In the genomic region with DNA sequence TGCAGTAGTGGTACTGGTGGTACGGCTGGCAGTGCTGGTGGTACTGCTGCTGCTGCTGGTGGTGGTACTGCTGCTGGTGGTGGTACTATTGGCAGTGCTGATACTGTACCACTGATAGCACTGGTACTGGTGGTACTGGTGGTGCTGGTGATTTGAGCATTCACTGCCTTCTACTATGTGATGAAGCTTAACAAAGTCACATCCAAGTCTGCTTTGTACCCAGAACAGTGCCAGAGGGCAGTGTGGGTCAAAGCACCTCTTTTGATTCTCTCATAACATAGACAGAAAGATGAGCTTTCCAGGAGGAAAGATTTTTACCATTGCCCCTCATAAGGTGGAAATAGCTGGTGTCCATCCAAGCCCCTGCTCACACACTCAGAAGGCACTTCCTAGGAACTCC, we compare ENCODE assay signal across 17 cellular contexts. TPM values are rescaled to one million over a fixed set of nuclear protein-coding genes. Genes with fewer than 3 reads are reported as not detected.
DNase-seq lines count a peak whose midpoint lies in the region; ATAC-seq, FAIRE-seq and TF ChIP-seq lines count a peak whose summit lies in the region.
"Had no signal": no experiment of that assay in that cellular context is flagged by ENCODE, and none has a peak within 500 bp of the region (broad histone marks: within the 10 kb centered on the region; RNA-seq: fewer than 3 reads in every experiment).

No MANE protein-coding gene starts in this region.

- BruUV-seq in PC-3 (replicated peaks; lab: Mats Ljungman, UMichigan), result no TSS peak

- FAIRE-seq in D721Med (lab: Jason Lieb, UNC), result no peak

- H3K4me1 ChIP-seq in HUES48 (ENCODE audit: control insufficient read depth, insufficient read depth, low read length), result peaks cover 24% of the 10 kb centered on the region
- H3K4me1 ChIP-seq in ascending aorta, result peaks cover 20 to 44% of the 10 kb centered on the region in 2 donors
- H3K4me1 ChIP-seq in mesodermal cell (ENCODE audit: control insufficient read depth, insufficient read depth, low read length, poor library complexity, severe bottlenecking), result peaks cover 25% of the 10 kb centered on the region
- H3K4me1 ChIP-seq in PC-3 (ENCODE audit: insufficient read depth, low read length), result no peaks in the 10 kb centered on the region

- no peaks in the 10 kb centered on the region for H3K79me2 ChIP-seq in PC-3 (ENCODE audit: low read length)

- H3K9me3 Mint-ChIP-seq in activated naive CD4-positive, alpha-beta T cell treated with anti-CD3 and anti-CD28 coated beads, Interleukin-2, amount 50 U/mL, for 72 hours, result no peaks in the 10 kb centered on the region

- H4K20me1 ChIP-seq in PC-3 (ENCODE audit: low read length), result no peaks in the 10 kb centered on the region

- no peaks in the 10 kb centered on the region for H3K36me3 Mint-ChIP-seq in activated naive CD4-positive, alpha-beta T cell treated with anti-CD3 and anti-CD28 coated beads, Interleukin-2, amount 50 U/mL, for 72 hours
- H3K36me3 Mint-ChIP-seq: CD14-positive monocyte had no signal

- H3K27me3 ChIP-seq in HUES48 (ENCODE audit: control insufficient read depth, insufficient read depth, low read length) (no peaks in the 10 kb centered on the region), ascending aorta (no peaks in the 10 kb centered on the region), PC-3 (ENCODE audit: low read length) (no peaks in the 10 kb centered on the region)

- H3K4me3 ChIP-seq in HUES48 (ENCODE audit: low read depth, low read length), result no peak overlapping the region
- H3K4me3 ChIP-seq in ascending aorta, result no peak overlapping the region
- no peak overlapping the region for H3K4me3 ChIP-seq in mesodermal cell (ENCODE audit: extremely low read depth, insufficient read depth, low read length, poor library complexity, severe bottlenecking)
- no peak overlapping the region for H3K4me3 ChIP-seq in PC-3 (ENCODE audit: low read length)

- H3K36me3 ChIP-seq in HUES48 (ENCODE audit: control insufficient read depth, insufficient read depth, low read length), result no peaks in the 10 kb centered on the region
- H3K36me3 ChIP-seq in ascending aorta, result no peaks in the 10 kb centered on the region
- no peaks in the 10 kb centered on the region for H3K36me3 ChIP-seq in mesodermal cell (ENCODE audit: control insufficient read depth, insufficient read depth, low read length)
- no peaks in the 10 kb centered on the region for H3K36me3 ChIP-seq in PC-3 (ENCODE audit: low read depth, low read length)

- no peak overlapping the region for H3K4me2 ChIP-seq in PC-3 (ENCODE audit: low read length)

- no peaks in the 10 kb centered on the region for H3F3A ChIP-seq in PC-3 (ENCODE audit: low read length, unreplicated experiment)

- H3K9me3 ChIP-seq in HUES48 (ENCODE audit: control insufficient read depth, insufficient read depth, low read length), result no peaks in the 10 kb centered on the region
- H3K9me3 ChIP-seq in ascending aorta, result no peaks in the 10 kb centered on the region
- H3K9me3 ChIP-seq in mesodermal cell (ENCODE audit: control insufficient read depth, low read length), result no peaks in the 10 kb centered on the region
- H3K9me3 ChIP-seq in PC-3 (ENCODE audit: low read length), result no peaks in the 10 kb centered on the region

- no peak overlapping the region for H3K27ac Mint-ChIP-seq in activated naive CD4-positive, alpha-beta T cell treated with anti-CD3 and anti-CD28 coated beads, Interleukin-2, amount 50 U/mL, for 72 hours
- H3K27ac Mint-ChIP-seq: CD14-positive monocyte had no signal

- peak overlapping the region; percentile 17 for H3K27ac ChIP-seq in HUES48 (ENCODE audit: low read depth, low read length)
- H3K27ac ChIP-seq in ascending aorta, result peak overlapping the region; percentile 70 to 77
- H3K27ac ChIP-seq in mesodermal cell (ENCODE audit: low read depth, low read length, severe bottlenecking), result peak overlapping the region; percentile 16
- no peak overlapping the region for H3K27ac ChIP-seq in PC-3 (ENCODE audit: low read length)

- peak; percentile 1 for TF ChIP-seq CTCF in D721Med (IDR thresholded peaks at IDR 0.05; ENCODE audit: insufficient read depth, missing control alignments)
- peak in 1 of 3 experiments; percentile 11 for TF ChIP-seq CTCF in ascending aorta (IDR thresholded peaks at IDR 0.05)
- no peak for TF ChIP-seq CTCF in PC-3 (conservative IDR thresholded peaks at IDR 0.05; ENCODE audit: low read depth, low read length)

- CTCF ChIA-PET in PC-3 (lab: Charles Lee), result no interaction called here

- intact Hi-C loops in ascending aorta (cut with DNase I), result loop anchor here (2.0 kb wide), 2 partner anchors 83 to 117 kb away; no protein-coding TSS in a partner anchor
- intact Hi-C loops in PC-3 (cut with micrococcal nuclease), result no loop called here

- no peak overlapping the region for H3K9ac ChIP-seq in HUES48 (ENCODE audit: low read depth, low read length)
- H3K9ac ChIP-seq in PC-3 (ENCODE audit: low read length), result no peak overlapping the region

- H2AFZ ChIP-seq in PC-3 (ENCODE audit: low read length), result no peak overlapping the region

- ATAC-seq in HG03469 (IDR thresholded peaks at IDR 0.05; ENCODE audit: unreplicated experiment), result no peak
- ATAC-seq in activated naive CD4-positive, alpha-beta T cell treated with anti-CD3 and anti-CD28 coated beads, Interleukin-2, amount 50 U/mL, for 72 hours, result no peak
- ATAC-seq in PC-3, result no peak

- POLR2A ChIA-PET in PC-3 (lab: Charles Lee; ENCODE audit: unreplicated experiment), result no interaction called here

- DNase-seq in D721Med (ENCODE audit: insufficient read length, low spot score), result no peak
- DNase-seq in ascending aorta (ENCODE audit: low spot score in 2 of 2), result no peak
- DNase-seq in activated naive CD4-positive, alpha-beta T cell treated with anti-CD3 and anti-CD28 coated beads, Interleukin-2, amount 50 U/mL, for 72 hours (ENCODE audit: low spot score in 2 of 2), result no peak
- no peak for DNase-seq in NCI-H1436 treated with DMSO at 0.1 percent for 48 hours (lab: John Stamatoyannopoulos, UW)
- DNase-seq in PC-3, result no peak
- DNase-seq: AML-193, H7, IMR-90, Kasumi-1, NCI-H1930, NCI-H510A, NCI-H82, SIG-M5 had no signal

- no peaks in the 10 kb centered on the region for H3K9me2 ChIP-seq in PC-3 (replicated peaks; ENCODE audit: low read length)

- WGBS in mesodermal cell (ENCODE audit: insufficient coverage in 2 of 2), 2 experiments, result 92% methylated on average over 1 of the region's 1 CpG; no CpG with 5 or more reads in 1 of the 2 experiments

RNA-seq across cellular contexts. Expression of a gene that starts 48.7 kb away (rescaled TPM):
- total RNA-seq in ascending aorta (32.2 TPM), PC-3 (2014; rRNA removed) (5.6 and 6.9 TPM in 2 replicates)
- polyA plus RNA-seq in mesodermal cell (2013, experiment 1 of 2), result 21.2 TPM
- polyA plus RNA-seq in mesodermal cell (2013, experiment 2 of 2), result 15.8 TPM
- total RNA-seq in activated naive CD4-positive, alpha-beta T cell treated with anti-CD3 and anti-CD28 coated beads, Interleukin-2, amount 50 U/mL, for 72 hours, result 1 to 10 TPM; 2.6 to 5.8 TPM
